ENCODE assay signal across 1 cellular context in the genomic region with DNA sequence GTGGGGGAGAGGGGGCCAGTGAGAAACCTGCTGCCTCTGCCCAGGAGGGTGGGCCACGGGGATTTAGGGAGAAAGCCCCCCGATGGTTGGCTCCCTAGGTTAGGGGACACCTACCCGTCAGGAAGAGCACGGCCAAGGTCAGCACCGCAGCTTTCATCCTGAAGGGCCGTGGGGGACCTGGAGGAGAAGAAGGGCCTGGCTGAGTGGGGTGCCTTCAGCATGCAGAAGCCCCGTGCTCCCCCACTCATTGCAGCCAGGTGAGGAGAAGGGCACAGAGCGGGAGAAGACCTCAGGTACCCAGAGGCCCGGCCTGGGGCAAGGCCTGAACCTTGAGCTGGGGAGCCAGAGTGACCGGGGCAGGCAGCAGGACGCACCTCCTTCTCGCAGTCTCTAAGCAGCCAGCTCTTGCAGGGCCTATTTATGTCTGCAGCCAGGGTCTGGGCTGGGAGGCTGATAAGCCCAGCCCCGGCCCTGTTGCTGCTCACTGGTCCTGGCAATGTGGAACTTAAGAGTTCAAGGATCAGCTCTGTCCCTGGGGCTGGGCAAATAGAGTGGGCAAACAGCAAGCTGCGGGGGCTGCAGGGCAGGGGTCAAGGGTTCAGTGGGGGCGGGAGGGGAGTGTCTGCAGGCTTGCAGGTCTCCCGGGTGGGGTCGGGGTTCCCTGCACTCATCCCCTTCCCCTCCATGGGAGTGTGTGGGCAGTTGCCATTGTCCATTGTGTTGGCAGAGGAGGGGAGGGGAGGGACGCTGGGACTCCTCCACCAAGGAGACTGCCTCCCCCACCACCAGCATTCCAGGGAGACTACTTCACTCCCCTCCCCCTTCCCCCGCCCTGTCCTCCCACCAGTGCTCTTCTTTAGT.
TF ChIP-seq lines count a peak whose summit lies in the region.

A gene (minus strand): TSS at position 392 of the 861 bp plus-strand sequence. CDS start 235 bp downstream, at position 157.

TF ChIP-seq in HepG2, 621 proteins besides CTCF, POLR2A, EP300 and RAD21 (continued from another document and continues in another):
- TF ChIP-seq REL (CRISPR knock-in tag; conservative IDR thresholded peaks at IDR 0.05) (peak; percentile 71; the same call in 1 of the 2 replicates), ASH2L (IDR thresholded peaks at IDR 0.05; ENCODE audit: insufficient read length, low read depth, low read length) (peak; percentile 61), MYC (CRISPR knock-in tag; IDR thresholded peaks at IDR 0.05; ENCODE audit: borderline replicate concordance) (peak; percentile 55), TCF12 (IDR thresholded peaks at IDR 0.05) (no peak), TCF12 (CRISPR knock-in tag; IDR thresholded peaks at IDR 0.05) (peak; percentile 70; the same call in 1 of the 2 replicates), TEAD2 (CRISPR knock-in tag; IDR thresholded peaks at IDR 0.05) (no peak), SNAPC2 (CRISPR knock-in tag; IDR thresholded peaks at IDR 0.05) (0 out of 2 replicates have a peak, but pooled peaks have one; percentile 44), TBL1XR1 (IDR thresholded peaks at IDR 0.05; ENCODE audit: borderline replicate concordance, low read length, partially characterized antibody) (peak; percentile 80), MED1 (CRISPR knock-in tag; IDR thresholded peaks at IDR 0.05) (peak; percentile 96), ZSCAN12 (CRISPR knock-in tag; IDR thresholded peaks at IDR 0.05) (peak; percentile 86; the same call in 1 of the 2 replicates), ZNF460 (CRISPR knock-in tag; IDR thresholded peaks at IDR 0.05; ENCODE audit: borderline replicate concordance) (no peak; the same call in 1 of the 2 replicates), RARA (CRISPR knock-in tag; IDR thresholded peaks at IDR 0.05) (peak; percentile 96), ZNF20 (CRISPR knock-in tag; IDR thresholded peaks at IDR 0.05) (peak; percentile 60; the same call in 1 of the 2 replicates), ZNF12 (CRISPR knock-in tag; IDR thresholded peaks at IDR 0.05) (no peak; the same call in none of the 2 replicates), ZNF737 (CRISPR knock-in tag; IDR thresholded peaks at IDR 0.05; ENCODE audit: borderline replicate concordance) (0 out of 2 replicates have a peak, but pooled peaks have one; percentile 14), FOXA1 (IDR thresholded peaks at IDR 0.05) (no peak), FOXA1 (CRISPR knock-in tag; IDR thresholded peaks at IDR 0.05) (peak; percentile 93), ZNF543 (CRISPR knock-in tag; IDR thresholded peaks at IDR 0.05) (peak; percentile 91; the same call in 1 of the 2 replicates), GFI1 (CRISPR knock-in tag; IDR thresholded peaks at IDR 0.05; ENCODE audit: borderline replicate concordance) (peak; percentile 53), MAFG (CRISPR knock-in tag; IDR thresholded peaks at IDR 0.05) (no peak), HNRNPH1 (optimal IDR thresholded peaks at IDR 0.05; ENCODE audit: low read depth, low read length) (no peak), ZNF138 (CRISPR knock-in tag; IDR thresholded peaks at IDR 0.05; ENCODE audit: low read depth) (peak; percentile 52; the same call in 1 of the 2 replicates), MED13 (CRISPR knock-in tag; IDR thresholded peaks at IDR 0.05) (peak; percentile 69; the same call in 1 of the 2 replicates), ZNF10 (CRISPR knock-in tag; IDR thresholded peaks at IDR 0.05; ENCODE audit: borderline replicate concordance, low read depth) (no peak), ZBTB21 (CRISPR knock-in tag; IDR thresholded peaks at IDR 0.05) (peak; percentile 40; the same call in 1 of the 2 replicates), SP2 (CRISPR knock-in tag; IDR thresholded peaks at IDR 0.05) (0 out of 2 replicates have a peak, but pooled peaks have one; percentile 5), ZNF629 (CRISPR knock-in tag; conservative IDR thresholded peaks at IDR 0.05) (0 out of 2 replicates have a peak, but pooled peaks have one; percentile 53), ZKSCAN5 (CRISPR knock-in tag; IDR thresholded peaks at IDR 0.05) (no peak), RFXANK (CRISPR knock-in tag; IDR thresholded peaks at IDR 0.05) (0 out of 2 replicates have a peak, but pooled peaks have one; percentile 58), ZNF547 (CRISPR knock-in tag; IDR thresholded peaks at IDR 0.05) (0 out of 2 replicates have a peak, but pooled peaks have one; percentile 75), FOXC1 (CRISPR knock-in tag; IDR thresholded peaks at IDR 0.05; ENCODE audit: borderline replicate concordance) (peak; percentile 85; the same call in 1 of the 2 replicates), RFX1 (IDR thresholded peaks at IDR 0.05) (no peak), ZC3H4 (CRISPR knock-in tag; IDR thresholded peaks at IDR 0.05; ENCODE audit: borderline replicate concordance) (peak; percentile 78; the same call in 1 of the 2 replicates), KAT7 (CRISPR knock-in tag; IDR thresholded peaks at IDR 0.05; ENCODE audit: borderline replicate concordance) (no peak; the same call in 1 of the 2 replicates), ZNF34 (CRISPR knock-in tag; IDR thresholded peaks at IDR 0.05; ENCODE audit: borderline replicate concordance) (peak; percentile 68; the same call in 1 of the 2 replicates), ZBTB42 (CRISPR knock-in tag; IDR thresholded peaks at IDR 0.05) (0 out of 2 replicates have a peak, but pooled peaks have one; percentile 51), MIXL1 (CRISPR knock-in tag; IDR thresholded peaks at IDR 0.05) (peak; percentile 45; the same call in 1 of the 2 replicates), RFX3 (CRISPR knock-in tag; IDR thresholded peaks at IDR 0.05) (no peak), MIER2 (CRISPR knock-in tag; IDR thresholded peaks at IDR 0.05) (no peak), SCMH1 (CRISPR knock-in tag; IDR thresholded peaks at IDR 0.05; ENCODE audit: borderline replicate concordance) (no peak), ZFX (CRISPR knock-in tag; IDR thresholded peaks at IDR 0.05; ENCODE audit: low read depth) (peak; percentile 98), KMT2B (CRISPR knock-in tag; IDR thresholded peaks at IDR 0.05) (peak; percentile 29; the same call in 1 of the 2 replicates), HMG20B (CRISPR knock-in tag; conservative IDR thresholded peaks at IDR 0.05) (no peak), GPN1 (CRISPR knock-in tag; IDR thresholded peaks at IDR 0.05; ENCODE audit: borderline replicate concordance) (no peak)
- TF ChIP-seq, protein P1, sequence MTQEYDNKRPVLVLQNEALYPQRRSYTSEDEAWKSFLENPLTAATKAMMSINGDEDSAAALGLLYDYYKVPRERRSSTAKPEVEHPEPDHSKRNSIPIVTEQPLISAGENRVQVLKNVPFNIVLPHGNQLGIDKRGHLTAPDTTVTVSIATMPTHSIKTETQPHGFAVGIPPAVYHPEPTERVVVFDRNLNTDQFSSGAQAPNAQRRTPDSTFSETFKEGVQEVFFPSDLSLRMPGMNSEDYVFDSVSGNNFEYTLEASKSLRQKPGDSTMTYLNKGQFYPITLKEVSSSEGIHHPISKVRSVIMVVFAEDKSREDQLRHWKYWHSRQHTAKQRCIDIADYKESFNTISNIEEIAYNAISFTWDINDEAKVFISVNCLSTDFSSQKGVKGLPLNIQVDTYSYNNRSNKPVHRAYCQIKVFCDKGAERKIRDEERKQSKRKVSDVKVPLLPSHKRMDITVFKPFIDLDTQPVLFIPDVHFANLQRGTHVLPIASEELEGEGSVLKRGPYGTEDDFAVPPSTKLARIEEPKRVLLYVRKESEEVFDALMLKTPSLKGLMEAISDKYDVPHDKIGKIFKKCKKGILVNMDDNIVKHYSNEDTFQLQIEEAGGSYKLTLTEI (CRISPR knock-in tag; conservative IDR thresholded peaks at IDR 0.05), result 0 out of 2 replicates have a peak, but pooled peaks have one; percentile 35
- TF ChIP-seq, protein P2, sequence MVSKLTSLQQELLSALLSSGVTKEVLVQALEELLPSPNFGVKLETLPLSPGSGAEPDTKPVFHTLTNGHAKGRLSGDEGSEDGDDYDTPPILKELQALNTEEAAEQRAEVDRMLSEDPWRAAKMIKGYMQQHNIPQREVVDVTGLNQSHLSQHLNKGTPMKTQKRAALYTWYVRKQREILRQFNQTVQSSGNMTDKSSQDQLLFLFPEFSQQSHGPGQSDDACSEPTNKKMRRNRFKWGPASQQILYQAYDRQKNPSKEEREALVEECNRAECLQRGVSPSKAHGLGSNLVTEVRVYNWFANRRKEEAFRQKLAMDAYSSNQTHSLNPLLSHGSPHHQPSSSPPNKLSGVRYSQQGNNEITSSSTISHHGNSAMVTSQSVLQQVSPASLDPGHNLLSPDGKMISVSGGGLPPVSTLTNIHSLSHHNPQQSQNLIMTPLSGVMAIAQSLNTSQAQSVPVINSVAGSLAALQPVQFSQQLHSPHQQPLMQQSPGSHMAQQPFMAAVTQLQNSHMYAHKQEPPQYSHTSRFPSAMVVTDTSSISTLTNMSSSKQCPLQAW (CRISPR knock-in tag; IDR thresholded peaks at IDR 0.05), result peak; percentile 65; the same call in 1 of the 2 replicates
- TF ChIP-seq, protein P3, sequence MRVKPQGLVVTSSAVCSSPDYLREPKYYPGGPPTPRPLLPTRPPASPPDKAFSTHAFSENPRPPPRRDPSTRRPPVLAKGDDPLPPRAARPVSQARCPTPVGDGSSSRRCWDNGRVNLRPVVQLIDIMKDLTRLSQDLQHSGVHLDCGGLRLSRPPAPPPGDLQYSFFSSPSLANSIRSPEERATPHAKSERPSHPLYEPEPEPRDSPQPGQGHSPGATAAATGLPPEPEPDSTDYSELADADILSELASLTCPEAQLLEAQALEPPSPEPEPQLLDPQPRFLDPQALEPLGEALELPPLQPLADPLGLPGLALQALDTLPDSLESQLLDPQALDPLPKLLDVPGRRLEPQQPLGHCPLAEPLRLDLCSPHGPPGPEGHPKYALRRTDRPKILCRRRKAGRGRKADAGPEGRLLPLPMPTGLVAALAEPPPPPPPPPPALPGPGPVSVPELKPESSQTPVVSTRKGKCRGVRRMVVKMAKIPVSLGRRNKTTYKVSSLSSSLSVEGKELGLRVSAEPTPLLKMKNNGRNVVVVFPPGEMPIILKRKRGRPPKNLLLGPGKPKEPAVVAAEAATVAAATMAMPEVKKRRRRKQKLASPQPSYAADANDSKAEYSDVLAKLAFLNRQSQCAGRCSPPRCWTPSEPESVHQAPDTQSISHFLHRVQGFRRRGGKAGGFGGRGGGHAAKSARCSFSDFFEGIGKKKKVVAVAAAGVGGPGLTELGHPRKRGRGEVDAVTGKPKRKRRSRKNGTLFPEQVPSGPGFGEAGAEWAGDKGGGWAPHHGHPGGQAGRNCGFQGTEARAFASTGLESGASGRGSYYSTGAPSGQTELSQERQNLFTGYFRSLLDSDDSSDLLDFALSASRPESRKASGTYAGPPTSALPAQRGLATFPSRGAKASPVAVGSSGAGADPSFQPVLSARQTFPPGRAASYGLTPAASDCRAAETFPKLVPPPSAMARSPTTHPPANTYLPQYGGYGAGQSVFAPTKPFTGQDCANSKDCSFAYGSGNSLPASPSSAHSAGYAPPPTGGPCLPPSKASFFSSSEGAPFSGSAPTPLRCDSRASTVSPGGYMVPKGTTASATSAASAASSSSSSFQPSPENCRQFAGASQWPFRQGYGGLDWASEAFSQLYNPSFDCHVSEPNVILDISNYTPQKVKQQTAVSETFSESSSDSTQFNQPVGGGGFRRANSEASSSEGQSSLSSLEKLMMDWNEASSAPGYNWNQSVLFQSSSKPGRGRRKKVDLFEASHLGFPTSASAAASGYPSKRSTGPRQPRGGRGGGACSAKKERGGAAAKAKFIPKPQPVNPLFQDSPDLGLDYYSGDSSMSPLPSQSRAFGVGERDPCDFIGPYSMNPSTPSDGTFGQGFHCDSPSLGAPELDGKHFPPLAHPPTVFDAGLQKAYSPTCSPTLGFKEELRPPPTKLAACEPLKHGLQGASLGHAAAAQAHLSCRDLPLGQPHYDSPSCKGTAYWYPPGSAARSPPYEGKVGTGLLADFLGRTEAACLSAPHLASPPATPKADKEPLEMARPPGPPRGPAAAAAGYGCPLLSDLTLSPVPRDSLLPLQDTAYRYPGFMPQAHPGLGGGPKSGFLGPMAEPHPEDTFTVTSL (CRISPR knock-in tag; IDR thresholded peaks at IDR 0.05; ENCODE audit: borderline replicate concordance), result no peak; the same call in 1 of the 2 replicates
- TF ChIP-seq, protein P4, sequence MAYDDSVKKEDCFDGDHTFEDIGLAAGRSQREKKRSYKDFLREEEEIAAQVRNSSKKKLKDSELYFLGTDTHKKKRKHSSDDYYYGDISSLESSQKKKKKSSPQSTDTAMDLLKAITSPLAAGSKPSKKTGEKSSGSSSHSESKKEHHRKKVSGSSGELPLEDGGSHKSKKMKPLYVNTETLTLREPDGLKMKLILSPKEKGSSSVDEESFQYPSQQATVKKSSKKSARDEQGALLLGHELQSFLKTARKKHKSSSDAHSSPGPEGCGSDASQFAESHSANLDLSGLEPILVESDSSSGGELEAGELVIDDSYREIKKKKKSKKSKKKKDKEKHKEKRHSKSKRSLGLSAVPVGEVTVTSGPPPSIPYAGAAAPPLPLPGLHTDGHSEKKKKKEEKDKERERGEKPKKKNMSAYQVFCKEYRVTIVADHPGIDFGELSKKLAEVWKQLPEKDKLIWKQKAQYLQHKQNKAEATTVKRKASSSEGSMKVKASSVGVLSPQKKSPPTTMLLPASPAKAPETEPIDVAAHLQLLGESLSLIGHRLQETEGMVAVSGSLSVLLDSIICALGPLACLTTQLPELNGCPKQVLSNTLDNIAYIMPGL (CRISPR knock-in tag; IDR thresholded peaks at IDR 0.05; ENCODE audit: borderline replicate concordance in 1 of 2, low read depth in 1 of 2), result peak in 1 of 2 experiments; percentile 71; a peak in 3 of 4 replicates
- TF ChIP-seq, protein P5, sequence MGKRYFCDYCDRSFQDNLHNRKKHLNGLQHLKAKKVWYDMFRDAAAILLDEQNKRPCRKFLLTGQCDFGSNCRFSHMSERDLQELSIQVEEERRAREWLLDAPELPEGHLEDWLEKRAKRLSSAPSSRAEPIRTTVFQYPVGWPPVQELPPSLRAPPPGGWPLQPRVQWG (CRISPR knock-in tag; IDR thresholded peaks at IDR 0.05; ENCODE audit: borderline replicate concordance, low read depth), result no peak
- TF ChIP-seq, protein P6, sequence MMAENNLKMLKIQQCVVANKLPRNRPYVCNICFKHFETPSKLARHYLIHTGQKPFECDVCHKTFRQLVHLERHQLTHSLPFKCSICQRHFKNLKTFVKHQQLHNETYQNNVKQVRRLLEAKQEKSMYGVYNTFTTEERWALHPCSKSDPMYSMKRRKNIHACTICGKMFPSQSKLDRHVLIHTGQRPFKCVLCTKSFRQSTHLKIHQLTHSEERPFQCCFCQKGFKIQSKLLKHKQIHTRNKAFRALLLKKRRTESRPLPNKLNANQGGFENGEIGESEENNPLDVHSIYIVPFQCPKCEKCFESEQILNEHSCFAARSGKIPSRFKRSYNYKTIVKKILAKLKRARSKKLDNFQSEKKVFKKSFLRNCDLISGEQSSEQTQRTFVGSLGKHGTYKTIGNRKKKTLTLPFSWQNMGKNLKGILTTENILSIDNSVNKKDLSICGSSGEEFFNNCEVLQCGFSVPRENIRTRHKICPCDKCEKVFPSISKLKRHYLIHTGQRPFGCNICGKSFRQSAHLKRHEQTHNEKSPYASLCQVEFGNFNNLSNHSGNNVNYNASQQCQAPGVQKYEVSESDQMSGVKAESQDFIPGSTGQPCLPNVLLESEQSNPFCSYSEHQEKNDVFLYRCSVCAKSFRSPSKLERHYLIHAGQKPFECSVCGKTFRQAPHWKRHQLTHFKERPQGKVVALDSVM (CRISPR knock-in tag; IDR thresholded peaks at IDR 0.05), result no peak
